Comparison of ENCODE assay signal across 1 cellular context in the genomic region with DNA sequence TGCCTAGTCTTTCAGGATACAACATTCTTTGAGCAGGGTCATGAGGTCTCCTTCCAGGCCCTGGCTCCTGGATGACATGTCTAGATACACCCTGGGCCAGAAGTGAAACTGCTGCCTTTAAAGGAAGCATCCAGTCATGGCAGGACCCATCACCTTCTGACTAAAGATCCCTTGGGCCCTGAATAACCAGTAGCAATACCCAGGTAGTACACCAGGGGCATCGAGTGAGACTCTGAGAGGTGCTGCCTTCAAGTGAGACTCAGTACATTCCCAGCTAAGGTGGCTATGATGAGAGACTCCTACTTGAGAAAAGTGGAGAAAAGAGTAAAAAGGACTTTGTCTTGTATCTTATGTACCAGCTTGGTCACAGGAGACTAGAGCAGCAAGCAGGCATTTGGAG.
TF ChIP-seq lines count a peak whose summit lies in the region.

No MANE protein-coding gene starts in this region.

TF ChIP-seq in GM12878, 131 proteins besides CTCF, POLR2A, EP300 and RAD21:
- TF ChIP-seq, protein P1, sequence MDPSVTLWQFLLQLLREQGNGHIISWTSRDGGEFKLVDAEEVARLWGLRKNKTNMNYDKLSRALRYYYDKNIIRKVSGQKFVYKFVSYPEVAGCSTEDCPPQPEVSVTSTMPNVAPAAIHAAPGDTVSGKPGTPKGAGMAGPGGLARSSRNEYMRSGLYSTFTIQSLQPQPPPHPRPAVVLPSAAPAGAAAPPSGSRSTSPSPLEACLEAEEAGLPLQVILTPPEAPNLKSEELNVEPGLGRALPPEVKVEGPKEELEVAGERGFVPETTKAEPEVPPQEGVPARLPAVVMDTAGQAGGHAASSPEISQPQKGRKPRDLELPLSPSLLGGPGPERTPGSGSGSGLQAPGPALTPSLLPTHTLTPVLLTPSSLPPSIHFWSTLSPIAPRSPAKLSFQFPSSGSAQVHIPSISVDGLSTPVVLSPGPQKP (IDR thresholded peaks at IDR 0.05; ENCODE audit: low read depth, low read length) = no peak
- TF ChIP-seq DPF2 (IDR thresholded peaks at IDR 0.05) = no peak
- TF ChIP-seq, protein P2, sequence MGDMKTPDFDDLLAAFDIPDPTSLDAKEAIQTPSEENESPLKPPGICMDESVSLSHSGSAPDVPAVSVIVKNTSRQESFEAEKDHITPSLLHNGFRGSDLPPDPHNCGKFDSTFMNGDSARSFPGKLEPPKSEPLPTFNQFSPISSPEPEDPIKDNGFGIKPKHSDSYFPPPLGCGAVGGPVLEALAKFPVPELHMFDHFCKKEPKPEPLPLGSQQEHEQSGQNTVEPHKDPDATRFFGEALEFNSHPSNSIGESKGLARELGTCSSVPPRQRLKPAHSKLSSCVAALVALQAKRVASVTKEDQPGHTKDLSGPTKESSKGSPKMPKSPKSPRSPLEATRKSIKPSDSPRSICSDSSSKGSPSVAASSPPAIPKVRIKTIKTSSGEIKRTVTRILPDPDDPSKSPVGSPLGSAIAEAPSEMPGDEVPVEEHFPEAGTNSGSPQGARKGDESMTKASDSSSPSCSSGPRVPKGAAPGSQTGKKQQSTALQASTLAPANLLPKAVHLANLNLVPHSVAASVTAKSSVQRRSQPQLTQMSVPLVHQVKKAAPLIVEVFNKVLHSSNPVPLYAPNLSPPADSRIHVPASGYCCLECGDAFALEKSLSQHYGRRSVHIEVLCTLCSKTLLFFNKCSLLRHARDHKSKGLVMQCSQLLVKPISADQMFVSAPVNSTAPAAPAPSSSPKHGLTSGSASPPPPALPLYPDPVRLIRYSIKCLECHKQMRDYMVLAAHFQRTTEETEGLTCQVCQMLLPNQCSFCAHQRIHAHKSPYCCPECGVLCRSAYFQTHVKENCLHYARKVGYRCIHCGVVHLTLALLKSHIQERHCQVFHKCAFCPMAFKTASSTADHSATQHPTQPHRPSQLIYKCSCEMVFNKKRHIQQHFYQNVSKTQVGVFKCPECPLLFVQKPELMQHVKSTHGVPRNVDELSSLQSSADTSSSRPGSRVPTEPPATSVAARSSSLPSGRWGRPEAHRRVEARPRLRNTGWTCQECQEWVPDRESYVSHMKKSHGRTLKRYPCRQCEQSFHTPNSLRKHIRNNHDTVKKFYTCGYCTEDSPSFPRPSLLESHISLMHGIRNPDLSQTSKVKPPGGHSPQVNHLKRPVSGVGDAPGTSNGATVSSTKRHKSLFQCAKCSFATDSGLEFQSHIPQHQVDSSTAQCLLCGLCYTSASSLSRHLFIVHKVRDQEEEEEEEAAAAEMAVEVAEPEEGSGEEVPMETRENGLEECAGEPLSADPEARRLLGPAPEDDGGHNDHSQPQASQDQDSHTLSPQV (IDR thresholded peaks at IDR 0.05) = no peak
- TF ChIP-seq SRF (IDR thresholded peaks at IDR 0.05; ENCODE audit: low read depth in 2 of 2, low read length in 2 of 2) = no peak
- TF ChIP-seq, protein P3, sequence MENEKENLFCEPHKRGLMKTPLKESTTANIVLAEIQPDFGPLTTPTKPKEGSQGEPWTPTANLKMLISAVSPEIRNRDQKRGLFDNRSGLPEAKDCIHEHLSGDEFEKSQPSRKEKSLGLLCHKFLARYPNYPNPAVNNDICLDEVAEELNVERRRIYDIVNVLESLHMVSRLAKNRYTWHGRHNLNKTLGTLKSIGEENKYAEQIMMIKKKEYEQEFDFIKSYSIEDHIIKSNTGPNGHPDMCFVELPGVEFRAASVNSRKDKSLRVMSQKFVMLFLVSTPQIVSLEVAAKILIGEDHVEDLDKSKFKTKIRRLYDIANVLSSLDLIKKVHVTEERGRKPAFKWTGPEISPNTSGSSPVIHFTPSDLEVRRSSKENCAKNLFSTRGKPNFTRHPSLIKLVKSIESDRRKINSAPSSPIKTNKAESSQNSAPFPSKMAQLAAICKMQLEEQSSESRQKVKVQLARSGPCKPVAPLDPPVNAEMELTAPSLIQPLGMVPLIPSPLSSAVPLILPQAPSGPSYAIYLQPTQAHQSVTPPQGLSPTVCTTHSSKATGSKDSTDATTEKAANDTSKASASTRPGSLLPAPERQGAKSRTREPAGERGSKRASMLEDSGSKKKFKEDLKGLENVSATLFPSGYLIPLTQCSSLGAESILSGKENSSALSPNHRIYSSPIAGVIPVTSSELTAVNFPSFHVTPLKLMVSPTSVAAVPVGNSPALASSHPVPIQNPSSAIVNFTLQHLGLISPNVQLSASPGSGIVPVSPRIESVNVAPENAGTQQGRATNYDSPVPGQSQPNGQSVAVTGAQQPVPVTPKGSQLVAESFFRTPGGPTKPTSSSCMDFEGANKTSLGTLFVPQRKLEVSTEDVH (IDR thresholded peaks at IDR 0.05; ENCODE audit: low read depth, partially characterized antibody) = no peak
- no peak for TF ChIP-seq SREBF1 (IDR thresholded peaks at IDR 0.05; ENCODE audit: low read length)
- TF ChIP-seq, protein P4, sequence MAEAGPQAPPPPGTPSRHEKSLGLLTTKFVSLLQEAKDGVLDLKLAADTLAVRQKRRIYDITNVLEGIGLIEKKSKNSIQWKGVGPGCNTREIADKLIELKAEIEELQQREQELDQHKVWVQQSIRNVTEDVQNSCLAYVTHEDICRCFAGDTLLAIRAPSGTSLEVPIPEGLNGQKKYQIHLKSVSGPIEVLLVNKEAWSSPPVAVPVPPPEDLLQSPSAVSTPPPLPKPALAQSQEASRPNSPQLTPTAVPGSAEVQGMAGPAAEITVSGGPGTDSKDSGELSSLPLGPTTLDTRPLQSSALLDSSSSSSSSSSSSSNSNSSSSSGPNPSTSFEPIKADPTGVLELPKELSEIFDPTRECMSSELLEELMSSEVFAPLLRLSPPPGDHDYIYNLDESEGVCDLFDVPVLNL (IDR thresholded peaks at IDR 0.05; ENCODE audit: low read depth, low read length) = no peak
- TF ChIP-seq SMAD5 (IDR thresholded peaks at IDR 0.05; ENCODE audit: low read depth) = no peak
- no peak for TF ChIP-seq BMI1 (IDR thresholded peaks at IDR 0.05; ENCODE audit: borderline replicate concordance)
- no peak for TF ChIP-seq NR2C2 (IDR thresholded peaks at IDR 0.05; ENCODE audit: borderline replicate concordance, control insufficient read depth, insufficient read length, low read depth)
- no peak for TF ChIP-seq ZZZ3 (IDR thresholded peaks at IDR 0.05; ENCODE audit: control insufficient read depth, insufficient read length, low read depth)
- TF ChIP-seq, protein P5, sequence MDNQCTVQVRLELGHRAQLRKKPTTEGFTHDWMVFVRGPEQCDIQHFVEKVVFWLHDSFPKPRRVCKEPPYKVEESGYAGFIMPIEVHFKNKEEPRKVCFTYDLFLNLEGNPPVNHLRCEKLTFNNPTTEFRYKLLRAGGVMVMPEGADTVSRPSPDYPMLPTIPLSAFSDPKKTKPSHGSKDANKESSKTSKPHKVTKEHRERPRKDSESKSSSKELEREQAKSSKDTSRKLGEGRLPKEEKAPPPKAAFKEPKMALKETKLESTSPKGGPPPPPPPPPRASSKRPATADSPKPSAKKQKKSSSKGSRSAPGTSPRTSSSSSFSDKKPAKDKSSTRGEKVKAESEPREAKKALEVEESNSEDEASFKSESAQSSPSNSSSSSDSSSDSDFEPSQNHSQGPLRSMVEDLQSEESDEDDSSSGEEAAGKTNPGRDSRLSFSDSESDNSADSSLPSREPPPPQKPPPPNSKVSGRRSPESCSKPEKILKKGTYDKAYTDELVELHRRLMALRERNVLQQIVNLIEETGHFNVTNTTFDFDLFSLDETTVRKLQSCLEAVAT (IDR thresholded peaks at IDR 0.05) = no peak
- TF ChIP-seq YBX1 (IDR thresholded peaks at IDR 0.05) = no peak
